10 cellular contexts compared by ENCODE assay signal in genomic region chr12:124827588-124828184, GRCh38. TPM values are rescaled to one million over a fixed set of nuclear protein-coding genes. Genes with fewer than 3 reads are reported as not detected.
DNase-seq lines count a peak whose midpoint lies in the region; ATAC-seq and TF ChIP-seq lines count a peak whose summit lies in the region.
"Had no signal": no experiment of that assay in that cellular context is flagged by ENCODE, and none has a peak within 500 bp of the region (broad histone marks: within the 10 kb centered on the region; RNA-seq: fewer than 3 reads in every experiment).

No MANE protein-coding gene starts in this region.

- ATAC-seq in GM19438 (IDR thresholded peaks at IDR 0.05; ENCODE audit: low read depth, unreplicated experiment) (peak; percentile 69), foreskin keratinocyte (no peak), lower lobe of right lung (no peak), HG03342 (IDR thresholded peaks at IDR 0.05; ENCODE audit: unreplicated experiment) (no peak)

- H3K4me1 ChIP-seq in foreskin keratinocyte (peaks cover 5% of the 10 kb centered on the region), lower lobe of right lung (peaks cover 3% of the 10 kb centered on the region)

- no peak overlapping the region for H3K4me3 ChIP-seq in lower lobe of right lung
- H3K4me3 ChIP-seq: BLaER1, pancreas had no signal

- H3K36me3 ChIP-seq in lower lobe of right lung = no peaks in the 10 kb centered on the region
- H3K36me3 ChIP-seq: pancreas had no signal

- DNase-seq in COLO668 (lab: John Stamatoyannopoulos, UW; ENCODE audit: unreplicated experiment) (peak; percentile 20), NCI-H2081 (lab: John Stamatoyannopoulos, UW) (peak; percentile 74 to 91), foreskin keratinocyte (no peak), NCI-H510A treated with DMSO at 0.1 percent for 48 hours (lab: John Stamatoyannopoulos, UW) (no peak), lower lobe of right lung (no peak), HT-29 (ENCODE audit: low spot score) (no peak)
- DNase-seq: pancreas had no signal

- intact Hi-C loops in lower lobe of right lung (cut with DNase I) = no loop called here

- TF ChIP-seq CTCF in foreskin keratinocyte (conservative IDR thresholded peaks at IDR 0.05) (peak; percentile 1), lower lobe of right lung (IDR thresholded peaks at IDR 0.05) (no peak)

- no peaks in the 10 kb centered on the region for H3K9me3 ChIP-seq in lower lobe of right lung
- H3K9me3 ChIP-seq: pancreas had no signal

- H3K27ac ChIP-seq in foreskin keratinocyte = no peak overlapping the region
- H3K27ac ChIP-seq in lower lobe of right lung = no peak overlapping the region
- H3K27ac ChIP-seq: pancreas had no signal

- H3K27me3 ChIP-seq in foreskin keratinocyte = no peaks in the 10 kb centered on the region
- H3K27me3 ChIP-seq in lower lobe of right lung (ENCODE audit: low read depth) = no peaks in the 10 kb centered on the region
- H3K27me3 ChIP-seq: BLaER1, pancreas had no signal

RNA-seq across cellular contexts. Expression of gene SCARB1, which starts 36.0 kb away (rescaled TPM):
- total RNA-seq in foreskin keratinocyte (48.4 and 52.1 TPM in 2 replicates), lower lobe of right lung (24.0 TPM)
- 69.5 and 69.7 TPM in 2 replicates for polyA plus RNA-seq in foreskin keratinocyte
- total RNA-seq in HT-29 (2014; rRNA removed; shearing (Covaris generic)) = 83.9 and 84.9 TPM in 2 replicates

Comparison
In these comparisons a context has a peak if more than half of its experiments do, and no peak if none do; other contexts are left out.
1. DNase-seq: peak in COLO668 (single experiment) and NCI-H2081 (2 of 2); none in foreskin keratinocyte (0 of 2), NCI-H510A treated with DMSO at 0.1 percent for 48 hours (single experiment), lower lobe of right lung (single experiment) and HT-29 (single experiment).